Comparison of ENCODE assay signal across 8 cellular contexts in genomic region chr20:50191065-50191565, GRCh38. TPM values are rescaled to one million over a fixed set of nuclear protein-coding genes. Genes with fewer than 3 reads are reported as not detected.
A peak's percentile ranks its signal among the peaks of the same experiment; 100 is the strongest.
DNase-seq lines count a peak whose midpoint lies in the region; ATAC-seq and TF ChIP-seq lines count a peak whose summit lies in the region.

No MANE protein-coding gene starts in this region.

- TF ChIP-seq EP300 in ovary (IDR thresholded peaks at IDR 0.05): no peak

- H3K4me1 Mint-ChIP-seq in activated T-helper 17 cell treated with anti-CD3 and anti-CD28 coated beads, Interleukin-2, amount 50 U/mL, for 72 hours: peaks cover 14% of the 10 kb centered on the region

- H3K4me3 ChIP-seq in GM12865 (ENCODE audit: low read depth, low read length) (peak overlapping the region; percentile 77), OCI-LY7 (ENCODE audit: low read depth, low read length, poor library complexity, severe bottlenecking) (peak overlapping the region; percentile 97), foreskin fibroblast (ENCODE audit: low read depth in 1 of 2, low read length in 2 of 2) (peak overlapping the region; percentile 98 to 100), ovary (peak overlapping the region; percentile 74), upper lobe of right lung (peak overlapping the region; percentile 87)

- H3K27ac ChIP-seq in OCI-LY7 (ENCODE audit: low read depth, low read length, poor library complexity, severe bottlenecking): peak overlapping the region; percentile 95
- H3K27ac ChIP-seq in ovary: peak overlapping the region; percentile 91 to 98
- H3K27ac ChIP-seq in upper lobe of right lung: peak overlapping the region; percentile 99

- no peak overlapping the region for H3K27ac Mint-ChIP-seq in activated T-helper 17 cell treated with anti-CD3 and anti-CD28 coated beads, Interleukin-2, amount 50 U/mL, for 72 hours

- CTCF ChIA-PET in OCI-LY7 (lab: Charles Lee; ENCODE audit: unreplicated experiment): no interaction called here

- H3K27me3 ChIP-seq in ovary (no peaks in the 10 kb centered on the region), upper lobe of right lung (no peaks in the 10 kb centered on the region)

- H2AFZ ChIP-seq in OCI-LY7 (ENCODE audit: low read length): peak overlapping the region; percentile 70

- TF ChIP-seq CTCF in GM12865 (IDR thresholded peaks at IDR 0.05; ENCODE audit: insufficient read depth, low read depth, low read length, missing control alignments) (no peak), OCI-LY7 (conservative IDR thresholded peaks at IDR 0.05; ENCODE audit: low read length) (no peak), foreskin fibroblast (IDR thresholded peaks at IDR 0.05; ENCODE audit: low read depth, low read length) (no peak), ovary (IDR thresholded peaks at IDR 0.05) (peak in 1 of 3 donors; percentile 51), upper lobe of right lung (IDR thresholded peaks at IDR 0.05) (no peak)

- H3K4me1 ChIP-seq in OCI-LY7 (ENCODE audit: insufficient read depth, low read length, poor library complexity, severe bottlenecking) (peaks cover 16% of the 10 kb centered on the region), ovary (ENCODE audit: insufficient read depth) (peaks cover 11% of the 10 kb centered on the region), upper lobe of right lung (peaks cover 38% of the 10 kb centered on the region)

- peak overlapping the region; percentile 93 for H3K4me3 Mint-ChIP-seq in activated T-helper 17 cell treated with anti-CD3 and anti-CD28 coated beads, Interleukin-2, amount 50 U/mL, for 72 hours

- WGBS in ovary, 3 donors: 0 to 1% (median 1%) methylated on average over 4 to 73 of the region's 73 CpGs

- H3K4me2 ChIP-seq in OCI-LY7 (ENCODE audit: low read length): peak overlapping the region; percentile 81

- H3K27me3 Mint-ChIP-seq in activated T-helper 17 cell treated with anti-CD3 and anti-CD28 coated beads, Interleukin-2, amount 50 U/mL, for 72 hours: peaks cover 1% of the 10 kb centered on the region

- intact Hi-C loops in OCI-LY7 (cut with micrococcal nuclease; ENCODE audit: unreplicated experiment): loop anchor here (5.0 kb wide), 3 partner anchors 96 to 541 kb away; partner anchors contain the start of gene PARD6B
- intact Hi-C loops in ovary (cut with DNase I): loop anchor here (2.0 to 10.0 kb wide), 7 partner anchors 94 to 270 kb away; no protein-coding TSS in a partner anchor
- intact Hi-C loops in upper lobe of right lung (cut with DNase I): no loop called here

- no TSS peak for BruUV-seq in OCI-LY7 (replicated peaks; lab: Mats Ljungman, UMichigan)

- H4K20me1 ChIP-seq in OCI-LY7 (ENCODE audit: insufficient read depth, low read length): no peaks in the 10 kb centered on the region

- H3K9me3 ChIP-seq in OCI-LY7 (ENCODE audit: low read length): no peaks in the 10 kb centered on the region
- H3K9me3 ChIP-seq in ovary: no peaks in the 10 kb centered on the region
- no peaks in the 10 kb centered on the region for H3K9me3 ChIP-seq in upper lobe of right lung

- H3K9me2 ChIP-seq in OCI-LY7 (ENCODE audit: insufficient read depth, low read length): no peaks in the 10 kb centered on the region

- H3K9me3 Mint-ChIP-seq in activated T-helper 17 cell treated with anti-CD3 and anti-CD28 coated beads, Interleukin-2, amount 50 U/mL, for 72 hours: no peaks in the 10 kb centered on the region

- ATAC-seq in HG02840 (IDR thresholded peaks at IDR 0.05; ENCODE audit: low FRiP score, unreplicated experiment) (peak; percentile 24), upper lobe of right lung (peak; percentile 23)
- ATAC-seq in activated T-helper 17 cell treated with anti-CD3 and anti-CD28 coated beads, Interleukin-2, amount 50 U/mL, for 72 hours (replicated peaks): peak; percentile 24

- peaks cover 23% of the 10 kb centered on the region for H3K36me3 Mint-ChIP-seq in activated T-helper 17 cell treated with anti-CD3 and anti-CD28 coated beads, Interleukin-2, amount 50 U/mL, for 72 hours (ENCODE audit: low read depth)

- H3K36me3 ChIP-seq in OCI-LY7 (ENCODE audit: insufficient read depth, low read length) (no peaks in the 10 kb centered on the region), ovary (no peaks in the 10 kb centered on the region), upper lobe of right lung (peaks cover 22% of the 10 kb centered on the region)

- DNase-seq in GM12865 (ENCODE audit: low read depth) (peak; percentile 79), OCI-LY7 (ENCODE audit: low spot score) (peak; percentile 76), foreskin fibroblast (no peak), ovary (peak in 1 of 5 donors; percentile 79), upper lobe of right lung (peak; percentile 92), NCI-H187 treated with DMSO at 0.1 percent for 48 hours (lab: John Stamatoyannopoulos, UW) (no peak)

- POLR2A ChIA-PET in OCI-LY7 (lab: Charles Lee): interaction anchor here (0.6 to 0.8 kb wide), 3 partner anchors 75 to 281 kb away, joined by 3 to 5 read pairs (median 3); no protein-coding TSS in a partner anchor

- peaks cover 17% of the 10 kb centered on the region for H3K79me2 ChIP-seq in OCI-LY7 (ENCODE audit: insufficient read depth, low read depth, low read length)

- no peak for TF ChIP-seq POLR2A in ovary (IDR thresholded peaks at IDR 0.05)

RNA-seq across cellular contexts. Expression of gene CEBPB, which starts 0.5 kb away (rescaled TPM):
- 31.0 and 47.6 TPM in 2 replicates for total RNA-seq in OCI-LY7 (2014; rRNA removed; shearing (Covaris generic))
- total RNA-seq in OCI-LY7 (2022): 48.2 and 48.4 TPM in 2 replicates
- 10 to 100 TPM; 11.6 to 19.0 TPM for total RNA-seq in activated T-helper 17 cell treated with anti-CD3 and anti-CD28 coated beads, Interleukin-2, amount 50 U/mL, for 72 hours
- total RNA-seq in ovary: 100 to 1,000 TPM in 5 of 7 donors, 10 to 100 TPM in 2; 84.1 to 296 (median 153) TPM
- 10 to 100 TPM; 15.7 to 19.2 TPM for polyA plus RNA-seq in ovary
- 271 TPM for total RNA-seq in upper lobe of right lung

RNA-seq across cellular contexts. Expression of gene PEDS1, which starts 37.6 kb away (rescaled TPM):
- total RNA-seq in OCI-LY7 (2014; rRNA removed; shearing (Covaris generic)): 12.0 and 25.9 TPM in 2 replicates
- total RNA-seq in OCI-LY7 (2022) (19.5 and 22.0 TPM in 2 replicates), ovary (10 to 100 TPM in 6 of 7 donors, 1 to 10 TPM in 1; 7.5 to 18.2 (median 12.6) TPM), upper lobe of right lung (31.3 TPM)
- 10 to 100 TPM; 13.1 to 22.0 TPM for total RNA-seq in activated T-helper 17 cell treated with anti-CD3 and anti-CD28 coated beads, Interleukin-2, amount 50 U/mL, for 72 hours
- 10 to 100 TPM; 11.6 to 11.7 TPM for polyA plus RNA-seq in ovary

Comparison
In these comparisons a context has a peak if more than half of its experiments do, and no peak if none do; other contexts are left out.
1. DNase-seq: peak in GM12865 (single experiment), OCI-LY7 (single experiment) and upper lobe of right lung (single experiment); none in foreskin fibroblast (0 of 2) and NCI-H187 treated with DMSO at 0.1 percent for 48 hours (single experiment).
2. Peak in every context shown above with its lines, with median percentiles within 50 percentile points of each other: H3K4me3 ChIP-seq, ATAC-seq and H3K27ac ChIP-seq.